Comparison of ENCODE assay signal across 8 cellular contexts in genomic region chr3:11154953-11155325, GRCh38. TPM values are rescaled to one million over a fixed set of nuclear protein-coding genes. Genes with fewer than 3 reads are reported as not detected.
A peak's percentile ranks its signal among the peaks of the same experiment; 100 is the strongest.
DNase-seq lines count a peak whose midpoint lies in the region; ATAC-seq and TF ChIP-seq lines count a peak whose summit lies in the region.

No MANE protein-coding gene starts in this region.

- ATAC-seq in Panc1, result peak; percentile 64
- peak; percentile 10 for ATAC-seq in esophagus mucosa
- ATAC-seq in GM19023 (IDR thresholded peaks at IDR 0.05; ENCODE audit: unreplicated experiment), result no peak

- H3K4me1 ChIP-seq in Panc1 (ENCODE audit: control insufficient read depth, insufficient read depth, low read length) (peaks cover 3% of the 10 kb centered on the region; the same call in 1 of the 2 replicates), neuron (ENCODE audit: insufficient read depth, low read length) (peaks cover 7% of the 10 kb centered on the region)

- H3K36me3 ChIP-seq in Panc1 (ENCODE audit: control insufficient read depth, insufficient read depth, low read length) (no peaks in the 10 kb centered on the region), neuron (ENCODE audit: insufficient read depth, low read length) (no peaks in the 10 kb centered on the region)

- H3K9me3 ChIP-seq in Panc1 (ENCODE audit: control insufficient read depth, insufficient read depth, low read depth, low read length), result no peaks in the 10 kb centered on the region
- H3K9me3 ChIP-seq in neuron (ENCODE audit: low read length), result no peaks in the 10 kb centered on the region

- POLR2A ChIA-PET in Panc1 (lab: Charles Lee), result no interaction called here

- BruUV-seq in Panc1 (replicated peaks; lab: Mats Ljungman, UMichigan), result no TSS peak

- H2AFZ ChIP-seq in neuron (ENCODE audit: low read depth, low read length), result peak overlapping the region; percentile 55

- in situ Hi-C loops in Panc1 (cut with HindIII; ENCODE audit: low pct_unique_long_range_greater_than_20kb, low sequenced_read_pairs), result no loop called here

- TF ChIP-seq CTCF in Panc1 (IDR thresholded peaks at IDR 0.05) (no peak), GM20000 (IDR thresholded peaks at IDR 0.05; ENCODE audit: extremely low read depth, missing control alignments) (no peak)

- no peak overlapping the region for H3K27ac ChIP-seq in Panc1 (ENCODE audit: low read length)

- H3K27me3 ChIP-seq in Panc1 (ENCODE audit: control insufficient read depth, insufficient read depth, low read length), result no peaks in the 10 kb centered on the region
- peaks cover 74% of the 10 kb centered on the region for H3K27me3 ChIP-seq in neuron (ENCODE audit: insufficient read depth, low read length)

- intact Hi-C loops in Panc1 (cut with micrococcal nuclease; ENCODE audit: unreplicated experiment), result no loop called here

- H3K4me3 ChIP-seq in Panc1 (ENCODE audit: low read depth in 2 of 2, low read length in 2 of 2), result peak overlapping the region; percentile 51 to 71
- no peak overlapping the region for H3K4me3 ChIP-seq in neuron (ENCODE audit: low read length)

- DNase-seq in AG20443 (ENCODE audit: low spot score) (peak; percentile 18), Panc1 (ENCODE audit: low read depth, low spot score) (no peak), GM20000 (ENCODE audit: low spot score) (no peak), hypothalamus (lab: John Stamatoyannopoulos, UW) (no peak), NCI-H1930 (lab: John Stamatoyannopoulos, UW) (no peak)

- CTCF ChIA-PET in Panc1 (lab: Charles Lee), result interaction anchor here (0.5 to 1.7 kb wide), 4 partner anchors 51 to 220 kb away, joined by 4 to 7 read pairs (median 6); no protein-coding TSS in a partner anchor

RNA-seq across cellular contexts. Expression of gene HRH1, which starts 0.6 kb away (rescaled TPM):
- total RNA-seq in Panc1 (2021; ENCODE audit: unreplicated experiment), result 4.6 TPM
- polyA plus RNA-seq in Panc1 (2012; ENCODE audit: insufficient read length), result 4.9 TPM
- total RNA-seq in esophagus mucosa, result 4.2 TPM
